Comparison of ENCODE assay signal across 18 cellular contexts in the genomic region with DNA sequence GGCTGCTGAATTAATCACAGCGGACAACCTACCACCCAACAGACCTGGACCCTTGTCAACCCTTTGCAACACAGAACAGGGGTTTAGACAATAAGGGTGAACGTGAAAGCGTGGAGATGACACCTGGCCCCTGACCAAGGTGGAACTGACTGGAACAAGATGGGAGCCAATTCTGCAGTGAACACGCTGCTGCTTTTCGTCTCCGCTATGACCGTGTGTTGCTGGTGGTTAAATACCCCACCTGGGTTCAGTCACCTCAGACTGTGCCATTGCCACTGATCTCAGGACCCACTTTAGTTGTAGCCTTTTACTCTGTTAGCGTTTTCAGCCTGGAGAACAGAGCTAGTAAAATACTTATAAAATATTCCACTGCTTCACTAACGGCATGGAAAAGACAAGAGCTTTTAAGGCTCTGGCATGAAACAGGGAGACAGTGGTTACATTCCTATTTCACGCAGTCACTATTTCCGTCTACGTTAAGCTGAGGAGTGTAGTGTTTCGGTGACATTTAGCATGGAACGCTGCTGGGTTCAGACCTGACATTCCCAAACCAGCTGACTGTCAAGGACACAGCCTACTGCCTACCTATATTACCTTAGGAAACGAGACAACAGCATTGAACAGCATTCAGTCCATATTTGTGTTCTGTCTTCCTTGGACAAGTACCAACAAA.
DNase-seq lines count a peak whose midpoint lies in the region; TF ChIP-seq lines count a peak whose summit lies in the region.
"Had no signal": no experiment of that assay in that cellular context is flagged by ENCODE, and none has a peak within 500 bp of the region (broad histone marks: within the 10 kb centered on the region; RNA-seq: fewer than 3 reads in every experiment).

No MANE protein-coding gene starts in this region.

- no peak overlapping the region for H3K9ac ChIP-seq in Karpas-422 (ENCODE audit: low read length)

- no peaks in the 10 kb centered on the region for H3K79me2 ChIP-seq in Karpas-422 (ENCODE audit: low read length)

- DNase-seq in AG10803 (ENCODE audit: low read depth) (peak; percentile 60), M059J (ENCODE audit: low read depth) (peak; percentile 61), dermis blood vessel endothelial cell (peak; percentile 4), Karpas-422 (no peak), sigmoid colon (no peak), NK-92 (lab: John Stamatoyannopoulos, UW; ENCODE audit: unreplicated experiment) (no peak)
- no peak for DNase-seq in activated T-helper 2 cell treated with anti-CD3 and anti-CD28 coated beads, Interferon-gamma antibody, Interleukin-2, Interleukin-4, amounts not matched to agents 10 μg/mL and 5 μg/mL and 100 μg/mL, durations not matched to agents 14 hours and 24 hours and 36 hours (ENCODE audit: low spot score)
- DNase-seq: activated CD4-positive, alpha-beta T cell treated with anti-CD3 and anti-CD28 coated beads for 4 hours; activated T-cell treated with anti-CD3 and anti-CD28 coated beads for 4 hours; cortex of kidney; NCI-H1930; NCI-H526 treated with DMSO at 0.1 percent for 48 hours; ovary; RPMI8226 had no signal

- peaks cover 16% of the 10 kb centered on the region for H3K27me3 Mint-ChIP-seq in activated T-helper 2 cell treated with anti-CD3 and anti-CD28 coated beads, Interferon-gamma antibody, Interleukin-2, Interleukin-4, amounts not matched to agents 10 μg/mL and 5 μg/mL and 100 μg/mL, durations not matched to agents 14 hours and 24 hours and 36 hours (ENCODE audit: low read depth)

- WGBS in mesodermal cell (ENCODE audit: insufficient coverage in 2 of 2), 2 experiments: 72 to 83% methylated on average over 11 to 13 of the region's 15 CpGs
- WGBS in sigmoid colon, 2 donors: 67 to 77% methylated on average over 15 of the region's 15 CpGs

- H3K27me3 ChIP-seq in Karpas-422 (ENCODE audit: low read length): no peaks in the 10 kb centered on the region
- H3K27me3 ChIP-seq in sigmoid colon: peaks cover 0 to 10% (median 0%) of the 10 kb centered on the region in 3 donors
- H3K27me3 ChIP-seq: ovary had no signal

- no peaks in the 10 kb centered on the region for H3K9me3 ChIP-seq in mesodermal cell (ENCODE audit: control insufficient read depth, low read length)
- no peaks in the 10 kb centered on the region for H3K9me3 ChIP-seq in Karpas-422 (ENCODE audit: low read length)
- H3K9me3 ChIP-seq in sigmoid colon: no peaks in the 10 kb centered on the region
- H3K9me3 ChIP-seq: esophagus muscularis mucosa, HAP-1, ovary had no signal

- no peak overlapping the region for H3K4me2 ChIP-seq in Karpas-422 (ENCODE audit: low read depth, low read length, poor library complexity, severe bottlenecking)

- no peak overlapping the region for H3K27ac Mint-ChIP-seq in activated T-helper 2 cell treated with anti-CD3 and anti-CD28 coated beads, Interferon-gamma antibody, Interleukin-2, Interleukin-4, amounts not matched to agents 10 μg/mL and 5 μg/mL and 100 μg/mL, durations not matched to agents 14 hours and 24 hours and 36 hours

- H3K9me3 Mint-ChIP-seq in activated T-helper 2 cell treated with anti-CD3 and anti-CD28 coated beads, Interferon-gamma antibody, Interleukin-2, Interleukin-4, amounts not matched to agents 10 μg/mL and 5 μg/mL and 100 μg/mL, durations not matched to agents 14 hours and 24 hours and 36 hours: no peaks in the 10 kb centered on the region

- no peak overlapping the region for H3K4me3 Mint-ChIP-seq in activated T-helper 2 cell treated with anti-CD3 and anti-CD28 coated beads, Interferon-gamma antibody, Interleukin-2, Interleukin-4, amounts not matched to agents 10 μg/mL and 5 μg/mL and 100 μg/mL, durations not matched to agents 14 hours and 24 hours and 36 hours (ENCODE audit: low read depth)

- TF ChIP-seq CTCF in AG10803 (conservative IDR thresholded peaks at IDR 0.05; ENCODE audit: low read length) (no peak), sigmoid colon (IDR thresholded peaks at IDR 0.05) (no peak)

- no peak for TF ChIP-seq EP300 in sigmoid colon (IDR thresholded peaks at IDR 0.05)

- H4K20me1 ChIP-seq in Karpas-422 (ENCODE audit: insufficient read depth, low read depth, low read length): no peaks in the 10 kb centered on the region

- H3K27ac ChIP-seq in mesodermal cell (ENCODE audit: low read depth, low read length, severe bottlenecking) (peak overlapping the region; percentile 66), Karpas-422 (ENCODE audit: low read length) (no peak overlapping the region), sigmoid colon (peak overlapping the region in 1 of 4 donors; percentile 39)
- H3K27ac ChIP-seq: esophagus muscularis mucosa, HL-60, ovary had no signal

- H3K4me1 ChIP-seq in mesodermal cell (ENCODE audit: control insufficient read depth, insufficient read depth, low read length, poor library complexity, severe bottlenecking) (peaks cover 10% of the 10 kb centered on the region), Karpas-422 (ENCODE audit: low read length) (no peaks in the 10 kb centered on the region), sigmoid colon (peaks cover 0 to 7% (median 2%) of the 10 kb centered on the region in 4 donors)
- H3K4me1 ChIP-seq: HAP-1 had no signal

- no peak overlapping the region for H3K4me3 ChIP-seq in AG10803 (ENCODE audit: low read length)
- no peak overlapping the region for H3K4me3 ChIP-seq in mesodermal cell (ENCODE audit: extremely low read depth, insufficient read depth, low read length, poor library complexity, severe bottlenecking)
- no peak overlapping the region for H3K4me3 ChIP-seq in Karpas-422 (ENCODE audit: low read length)
- H3K4me3 ChIP-seq in sigmoid colon: no peak overlapping the region
- H3K4me3 ChIP-seq: esophagus muscularis mucosa, HAP-1, ovary had no signal

- H3K9me2 ChIP-seq in Karpas-422 (replicated peaks; ENCODE audit: insufficient read depth, low read length): no peaks in the 10 kb centered on the region

- TF ChIP-seq POLR2A in sigmoid colon (IDR thresholded peaks at IDR 0.05): no peak

- H3K4me1 Mint-ChIP-seq in activated T-helper 2 cell treated with anti-CD3 and anti-CD28 coated beads, Interferon-gamma antibody, Interleukin-2, Interleukin-4, amounts not matched to agents 10 μg/mL and 5 μg/mL and 100 μg/mL, durations not matched to agents 14 hours and 24 hours and 36 hours (ENCODE audit: low read depth): peaks cover 7% of the 10 kb centered on the region

- H3K36me3 Mint-ChIP-seq in activated T-helper 2 cell treated with anti-CD3 and anti-CD28 coated beads, Interferon-gamma antibody, Interleukin-2, Interleukin-4, amounts not matched to agents 10 μg/mL and 5 μg/mL and 100 μg/mL, durations not matched to agents 14 hours and 24 hours and 36 hours (ENCODE audit: low read depth): no peaks in the 10 kb centered on the region

- intact Hi-C loops in activated T-helper 2 cell treated with anti-CD3 and anti-CD28 coated beads, Interferon-gamma antibody, Interleukin-2, Interleukin-4, amounts not matched to agents 10 μg/mL and 5 μg/mL and 100 μg/mL, durations not matched to agents 14 hours and 24 hours and 36 hours (cut with micrococcal nuclease): loop anchor here (5.0 kb wide), 3 partner anchors 38 to 92 kb away; no protein-coding TSS in a partner anchor
- intact Hi-C loops in sigmoid colon (cut with DNase I): no loop called here

- H3K36me3 ChIP-seq in mesodermal cell (ENCODE audit: control insufficient read depth, insufficient read depth, low read length): no peaks in the 10 kb centered on the region
- no peaks in the 10 kb centered on the region for H3K36me3 ChIP-seq in Karpas-422 (ENCODE audit: insufficient read depth, low read length)
- no peaks in the 10 kb centered on the region for H3K36me3 ChIP-seq in sigmoid colon
- H3K36me3 ChIP-seq: esophagus muscularis mucosa, HAP-1, ovary had no signal

- H2AFZ ChIP-seq in Karpas-422 (ENCODE audit: low read length): no peak overlapping the region

Comparison
In these comparisons a context has a peak if more than half of its experiments do, and no peak if none do; other contexts are left out.
1. DNase-seq: peak in AG10803 (single experiment), M059J (single experiment) and dermis blood vessel endothelial cell (single experiment); none in activated T-helper 2 cell treated with anti-CD3 and anti-CD28 coated beads, Interferon-gamma antibody, Interleukin-2, Interleukin-4, amounts not matched to agents 10 μg/mL and 5 μg/mL and 100 μg/mL, durations not matched to agents 14 hours and 24 hours and 36 hours (single experiment), Karpas-422 (single experiment), sigmoid colon (single experiment) and NK-92 (single experiment).